ENCODE assay signal across 17 cellular contexts in genomic region chr5:112876362-112876761, GRCh38. TPM values are rescaled to one million over a fixed set of nuclear protein-coding genes. Genes with fewer than 3 reads are reported as not detected.
DNase-seq lines count a peak whose midpoint lies in the region; ATAC-seq and TF ChIP-seq lines count a peak whose summit lies in the region.
"Had no signal": no experiment of that assay in that cellular context is flagged by ENCODE, and none has a peak within 500 bp of the region (broad histone marks: within the 10 kb centered on the region; RNA-seq: fewer than 3 reads in every experiment).

No MANE protein-coding gene starts in this region.

- H2AFZ ChIP-seq in H9 (ENCODE audit: low read length), result no peak overlapping the region
- H2AFZ ChIP-seq in mesenchymal stem cell (ENCODE audit: low read depth, low read length), result no peak overlapping the region

- H3K18ac ChIP-seq in H9 (ENCODE audit: insufficient read length, low read depth, low read length) (no peak overlapping the region), mesenchymal stem cell (ENCODE audit: low read depth in 1 of 2, low read length in 2 of 2) (no peak overlapping the region)

- H2BK5ac ChIP-seq in H9 (ENCODE audit: insufficient read length, low read length) (no peak overlapping the region), mesenchymal stem cell (ENCODE audit: low read depth, low read length, poor library complexity, severe bottlenecking) (no peak overlapping the region)

- H3K23ac ChIP-seq in H9 (ENCODE audit: insufficient read length, low read depth, low read length) (no peak overlapping the region), mesenchymal stem cell (ENCODE audit: low read length in 2 of 2) (no peak overlapping the region)

- no peaks in the 10 kb centered on the region for H3K79me1 ChIP-seq in H9 (ENCODE audit: insufficient read depth, low read depth, low read length, poor library complexity, severe bottlenecking)
- peaks cover 11% of the 10 kb centered on the region for H3K79me1 ChIP-seq in mesenchymal stem cell (replicated peaks; ENCODE audit: low read length, poor library complexity, severe bottlenecking)

- no peaks in the 10 kb centered on the region for H3K27me3 Mint-ChIP-seq in activated CD4-positive, alpha-beta memory T cell treated with anti-CD3 and anti-CD28 coated beads for 36 hours
- H3K27me3 Mint-ChIP-seq in activated CD4-positive, alpha-beta memory T cell treated with anti-CD3 and anti-CD28 coated beads, Interleukin-2, amount 10 ng/mL, durations not matched to agents 7 days and 5 days, result no peaks in the 10 kb centered on the region
- no peaks in the 10 kb centered on the region for H3K27me3 Mint-ChIP-seq in H9 (ENCODE audit: low read depth)

- H2BK120ac ChIP-seq in H9 (ENCODE audit: low read depth, low read length, poor library complexity, severe bottlenecking) (no peak overlapping the region), mesenchymal stem cell (ENCODE audit: low read depth, low read length) (no peak overlapping the region)

- H3K27ac Mint-ChIP-seq in activated CD4-positive, alpha-beta memory T cell treated with anti-CD3 and anti-CD28 coated beads for 36 hours, result peak overlapping the region; percentile 42
- H3K27ac Mint-ChIP-seq in activated CD4-positive, alpha-beta memory T cell treated with anti-CD3 and anti-CD28 coated beads, Interleukin-2, amount 10 ng/mL, durations not matched to agents 7 days and 5 days, result no peak overlapping the region
- peak overlapping the region in 2 of 3 experiments; percentile 34 to 84; a peak in 3 of 7 replicates for H3K27ac Mint-ChIP-seq in H9

- H2BK15ac ChIP-seq in H9 (ENCODE audit: low read depth, low read length), result no peak overlapping the region
- no peak overlapping the region for H2BK15ac ChIP-seq in mesenchymal stem cell (ENCODE audit: low read depth, poor library complexity, severe bottlenecking)

- POLR2A ChIA-PET in activated CD4-positive, alpha-beta memory T cell treated with anti-CD3 and anti-CD28 coated beads for 36 hours (lab: Charles Lee), result no interaction called here
- POLR2A ChIA-PET in activated CD4-positive, alpha-beta memory T cell treated with anti-CD3 and anti-CD28 coated beads, Interleukin-2, amount 10 ng/mL, durations not matched to agents 7 days and 5 days (lab: Charles Lee), result interaction anchor here (1.2 to 3.3 kb wide), 3 partner anchors 9 to 46 kb away, joined by 3 to 19 read pairs (median 11); partner anchors contain the start of gene REEP5

- in situ Hi-C loops in gastrocnemius medialis (cut with MboI; ENCODE audit: low sequenced_read_pairs in 4 of 4), result no loop called here

- WGBS in H9 (ENCODE audit: extremely low coverage, insufficient read length, low lambda C conversion rate), result no CpG with 5 or more reads among the region's 2 CpGs
- 64% methylated on average over 2 of the region's 2 CpGs for WGBS in mesenchymal stem cell

- peaks cover 37% of the 10 kb centered on the region for H3K36me3 Mint-ChIP-seq in activated CD4-positive, alpha-beta memory T cell treated with anti-CD3 and anti-CD28 coated beads for 36 hours
- H3K36me3 Mint-ChIP-seq in activated CD4-positive, alpha-beta memory T cell treated with anti-CD3 and anti-CD28 coated beads, Interleukin-2, amount 10 ng/mL, durations not matched to agents 7 days and 5 days (ENCODE audit: low read depth), result peaks cover 64% of the 10 kb centered on the region
- peaks cover 0 to 43% (median 16%) of the 10 kb centered on the region in 3 experiments; a peak in 6 of 7 replicates for H3K36me3 Mint-ChIP-seq in H9 (ENCODE audit: insufficient read depth in 1 of 3, low read depth in 3 of 3)

- H3K27ac ChIP-seq in H9 (ENCODE audit: insufficient read length, low read depth, low read length) (peak overlapping the region; percentile 45), mesenchymal stem cell (ENCODE audit: low read length, poor library complexity, severe bottlenecking) (no peak overlapping the region), gastrocnemius medialis (no peak overlapping the region)
- H3K27ac ChIP-seq: C4-2B had no signal

- no peak overlapping the region for H3T11ph ChIP-seq in H9 (ENCODE audit: low read length)

- ATAC-seq in gastrocnemius medialis, result no peak

- H3K4me1 ChIP-seq in H9 (ENCODE audit: insufficient read depth, low read length) (no peaks in the 10 kb centered on the region), adipocyte (ENCODE audit: control insufficient read depth, insufficient read depth, low read length) (peaks cover 18% of the 10 kb centered on the region), mesenchymal stem cell (ENCODE audit: control insufficient read depth, insufficient read depth, low read depth, low read length) (peaks cover 1% of the 10 kb centered on the region), gastrocnemius medialis (peaks cover 4 to 14% of the 10 kb centered on the region in 2 donors)

- H2BK20ac ChIP-seq in H9 (ENCODE audit: low read depth, low read length, poor library complexity, severe bottlenecking), result no peak overlapping the region

- no peak overlapping the region for H3K56ac ChIP-seq in H9 (ENCODE audit: insufficient read length, low read depth, low read length)

- H2BK12ac ChIP-seq in H9 (ENCODE audit: insufficient read length, low read depth, low read length), result no peak overlapping the region
- H2BK12ac ChIP-seq in mesenchymal stem cell (ENCODE audit: low read length in 2 of 2), result no peak overlapping the region

- H4K8ac ChIP-seq in H9 (replicated peaks; ENCODE audit: insufficient read length, low read depth, low read length) (no peak overlapping the region), mesenchymal stem cell (ENCODE audit: low read length) (no peak overlapping the region)

- peaks cover 47% of the 10 kb centered on the region for H3K36me3 ChIP-seq in adipocyte (ENCODE audit: control insufficient read depth, insufficient read depth, low read length, severe bottlenecking)
- peaks cover 15 to 73% of the 10 kb centered on the region in 2 experiments for H3K36me3 ChIP-seq in mesenchymal stem cell (ENCODE audit: control insufficient read depth in 1 of 2, insufficient read depth in 2 of 2, low read depth in 1 of 2, low read length in 2 of 2)
- peaks cover 0 to 34% of the 10 kb centered on the region in 2 donors for H3K36me3 ChIP-seq in gastrocnemius medialis

- no peak overlapping the region for H4K91ac ChIP-seq in H9 (ENCODE audit: insufficient read length, low read depth, low read length)
- H4K91ac ChIP-seq in mesenchymal stem cell (ENCODE audit: low read length), result no peak overlapping the region

- H3K23me2 ChIP-seq in H9 (ENCODE audit: insufficient read length, low read depth, low read length, poor library complexity, severe bottlenecking), result no peaks in the 10 kb centered on the region

- TF ChIP-seq CTCF in H9 (conservative IDR thresholded peaks at IDR 0.05), result no peak
- no peak for TF ChIP-seq CTCF in gastrocnemius medialis (IDR thresholded peaks at IDR 0.05 in 4 of 5, conservative IDR thresholded peaks at IDR 0.05 in 1 of 5)

- no peaks in the 10 kb centered on the region for H3K79me2 ChIP-seq in H9 (ENCODE audit: insufficient read depth, low read length)

- H3K4me1 Mint-ChIP-seq in activated CD4-positive, alpha-beta memory T cell treated with anti-CD3 and anti-CD28 coated beads for 36 hours (ENCODE audit: low read depth), result peaks cover 44% of the 10 kb centered on the region
- peaks cover 61% of the 10 kb centered on the region for H3K4me1 Mint-ChIP-seq in activated CD4-positive, alpha-beta memory T cell treated with anti-CD3 and anti-CD28 coated beads, Interleukin-2, amount 10 ng/mL, durations not matched to agents 7 days and 5 days
- peaks cover 19 to 28% of the 10 kb centered on the region in 2 experiments for H3K4me1 Mint-ChIP-seq in H9

- H3K4ac ChIP-seq in H9 (ENCODE audit: low read depth, low read length) (no peak overlapping the region), mesenchymal stem cell (ENCODE audit: low read depth in 1 of 2, low read length in 2 of 2) (no peak overlapping the region)

- CTCF ChIA-PET in activated CD4-positive, alpha-beta memory T cell treated with anti-CD3 and anti-CD28 coated beads for 36 hours (lab: Charles Lee), result interaction anchor here (0.6 kb wide), 1 partner anchor 22 kb away, joined by 6 read pairs; no protein-coding TSS in a partner anchor
- CTCF ChIA-PET in activated CD4-positive, alpha-beta memory T cell treated with anti-CD3 and anti-CD28 coated beads, Interleukin-2, amount 10 ng/mL, durations not matched to agents 7 days and 5 days (lab: Charles Lee), result no interaction called here

- no peak overlapping the region for H3K4me3 Mint-ChIP-seq in activated CD4-positive, alpha-beta memory T cell treated with anti-CD3 and anti-CD28 coated beads for 36 hours
- no peak overlapping the region for H3K4me3 Mint-ChIP-seq in activated CD4-positive, alpha-beta memory T cell treated with anti-CD3 and anti-CD28 coated beads, Interleukin-2, amount 10 ng/mL, durations not matched to agents 7 days and 5 days
- no peak overlapping the region for H3K4me3 Mint-ChIP-seq in H9

- no peak overlapping the region for H3K4me3 ChIP-seq in adipocyte (ENCODE audit: low read length)
- H3K4me3 ChIP-seq in mesenchymal stem cell (ENCODE audit: insufficient read depth in 1 of 2, low read depth in 1 of 2, low read length in 2 of 2), result no peak overlapping the region
- no peak overlapping the region for H3K4me3 ChIP-seq in gastrocnemius medialis

- intact Hi-C loops in activated CD4-positive, alpha-beta memory T cell treated with anti-CD3 and anti-CD28 coated beads for 36 hours (cut with micrococcal nuclease), result loop anchor here (5.0 kb wide), 1 partner anchor 101 kb away; the partner anchor contains the start of gene DCP2
- intact Hi-C loops in gastrocnemius medialis (cut with DNase I; ENCODE audit: low total_unique reads), result no loop called here

- no peaks in the 10 kb centered on the region for H4K20me1 ChIP-seq in H9 (ENCODE audit: control insufficient read depth, insufficient read depth, insufficient read length)

- H3K27me3 ChIP-seq in H9 (ENCODE audit: insufficient read depth, low read length) (no peaks in the 10 kb centered on the region), adipocyte (replicated peaks; ENCODE audit: control insufficient read depth, insufficient read depth, low read length) (no peaks in the 10 kb centered on the region), mesenchymal stem cell (ENCODE audit: control insufficient read depth in 1 of 2, insufficient read depth in 1 of 2, low read length in 2 of 2) (no peaks in the 10 kb centered on the region), gastrocnemius medialis (no peaks in the 10 kb centered on the region)

- H2AK5ac ChIP-seq in H9 (ENCODE audit: insufficient read length, low read length) (no peak overlapping the region), mesenchymal stem cell (ENCODE audit: low read length, severe bottlenecking) (no peak overlapping the region)

- H4K5ac ChIP-seq in H9 (ENCODE audit: insufficient read length, low read depth, low read length), result no peak overlapping the region

- no peak overlapping the region for H3K14ac ChIP-seq in H9 (ENCODE audit: insufficient read depth, low read length)
- H3K14ac ChIP-seq in mesenchymal stem cell (ENCODE audit: low read length in 2 of 2), result no peak overlapping the region

- H3K9ac ChIP-seq in H9 (ENCODE audit: extremely low read depth, insufficient read length, low read length) (no peak overlapping the region), adipocyte (ENCODE audit: low read length) (peak overlapping the region; percentile 1), mesenchymal stem cell (ENCODE audit: low read length) (peak overlapping the region; percentile 10)

- H3K9me3 ChIP-seq in H9 (ENCODE audit: control insufficient read depth, low read depth, low read length) (no peaks in the 10 kb centered on the region), adipocyte (ENCODE audit: control insufficient read depth, low read length) (no peaks in the 10 kb centered on the region), mesenchymal stem cell (ENCODE audit: control insufficient read depth, low read length) (no peaks in the 10 kb centered on the region), gastrocnemius medialis (no peaks in the 10 kb centered on the region)

- DNase-seq in activated CD4-positive, alpha-beta memory T cell treated with anti-CD3 and anti-CD28 coated beads for 36 hours, result no peak
- DNase-seq in activated CD4-positive, alpha-beta memory T cell treated with anti-CD3 and anti-CD28 coated beads, Interleukin-2, amount 10 ng/mL, durations not matched to agents 7 days and 5 days, result no peak
- DNase-seq in H9 (no peak), adipocyte (ENCODE audit: low read depth) (no peak), mesenchymal stem cell (no peak), gastrocnemius medialis (no peak), activated gamma-delta T cell treated with Interleukin-2 at 50 U/mL for 16 hours (no peak), NCI-H345 (lab: John Stamatoyannopoulos, UW) (no peak)
- DNase-seq: COR-L47; DMS153; MV-4-11; NCI-H1436; NCI-H2081 treated with DMSO at 0.1 percent for 48 hours; NCI-H524 treated with DMSO at 0.1 percent for 48 hours; NK-92 treated with Interleukin-12 subunit alpha and Interleukin-12 subunit beta, amount 100 ng/mL, for 24 hours; OCI-M1 had no signal

- TF ChIP-seq POLR2A in gastrocnemius medialis (IDR thresholded peaks at IDR 0.05), result no peak

- no peak overlapping the region for H3K4me2 ChIP-seq in H9 (ENCODE audit: insufficient read depth, insufficient read length, low read length)
- H3K4me2 ChIP-seq in mesenchymal stem cell (ENCODE audit: low read length, poor library complexity, severe bottlenecking), result no peak overlapping the region

- H3K9me3 Mint-ChIP-seq in activated CD4-positive, alpha-beta memory T cell treated with anti-CD3 and anti-CD28 coated beads for 36 hours, result no peaks in the 10 kb centered on the region
- H3K9me3 Mint-ChIP-seq in activated CD4-positive, alpha-beta memory T cell treated with anti-CD3 and anti-CD28 coated beads, Interleukin-2, amount 10 ng/mL, durations not matched to agents 7 days and 5 days, result no peaks in the 10 kb centered on the region
- no peaks in the 10 kb centered on the region for H3K9me3 Mint-ChIP-seq in H9

RNA-seq across cellular contexts. Expression of gene SRP19, which starts 15.3 kb away (rescaled TPM):
- 10 to 100 TPM; 49.1 to 51.6 TPM for total RNA-seq in activated CD4-positive, alpha-beta memory T cell treated with anti-CD3 and anti-CD28 coated beads for 36 hours
- 10 to 100 TPM; 54.6 to 68.3 TPM for total RNA-seq in activated CD4-positive, alpha-beta memory T cell treated with anti-CD3 and anti-CD28 coated beads, Interleukin-2, amount 10 ng/mL, durations not matched to agents 7 days and 5 days
- 78.9 and 82.5 TPM in 2 replicates for total RNA-seq in H9 (2021)
- polyA plus RNA-seq in mesenchymal stem cell (2013, experiment 1 of 2), result 113 TPM
- 115 TPM for polyA plus RNA-seq in mesenchymal stem cell (2013, experiment 2 of 2)
- total RNA-seq in gastrocnemius medialis, result 10 to 100 TPM; 40.4 to 63.8 (median 55.0) TPM

RNA-seq across cellular contexts. Expression of gene REEP5, which starts 45.7 kb away (rescaled TPM):
- total RNA-seq in activated CD4-positive, alpha-beta memory T cell treated with anti-CD3 and anti-CD28 coated beads for 36 hours, result 10 to 100 TPM; 64.6 to 67.4 TPM
- 10 to 100 TPM; 95.0 to 96.3 TPM for total RNA-seq in activated CD4-positive, alpha-beta memory T cell treated with anti-CD3 and anti-CD28 coated beads, Interleukin-2, amount 10 ng/mL, durations not matched to agents 7 days and 5 days
- 45.3 and 46.2 TPM in 2 replicates for total RNA-seq in H9 (2021)
- 80.8 TPM for polyA plus RNA-seq in mesenchymal stem cell (2013, experiment 1 of 2)
- 89.2 TPM for polyA plus RNA-seq in mesenchymal stem cell (2013, experiment 2 of 2)
- 100 to 1,000 TPM in 2 of 4 donors, 10 to 100 TPM in 2; 67.2 to 116 (median 89.9) TPM for total RNA-seq in gastrocnemius medialis
